ENCODE assay signal across 20 cellular contexts in genomic region chr6:125886914-125887313, GRCh38.
DNase-seq lines count a peak whose midpoint lies in the region; ATAC-seq lines count a peak whose summit lies in the region.
"Had no signal": no experiment of that assay in that cellular context is flagged by ENCODE, and none has a peak within 500 bp of the region (broad histone marks: within the 10 kb centered on the region; RNA-seq: fewer than 3 reads in every experiment).

No MANE protein-coding gene starts in this region.

- peak; percentile 23 for DNase-seq in DMS 273 treated with DMSO at 0.1 percent for 48 hours (lab: John Stamatoyannopoulos, UW)
- DNase-seq in NCI-H1694 treated with DMSO at 0.1 percent for 48 hours (lab: John Stamatoyannopoulos, UW) = peak; percentile 9
- peak; percentile 94 for DNase-seq in NCI-H82 treated with DMSO at 0.1 percent for 48 hours (lab: John Stamatoyannopoulos, UW; ENCODE audit: unreplicated experiment)
- peak; percentile 70 for DNase-seq in cerebellar cortex (ENCODE audit: low spot score)
- DNase-seq in left cardiac atrium = no peak
- DNase-seq in activated CD4-positive, alpha-beta T cell treated with anti-CD3 and anti-CD28 coated beads for 4 hours = no peak
- DNase-seq in GF-D8 (lab: John Stamatoyannopoulos, UW) = no peak
- DNase-seq: DMS153, HCEC 1CT, KBM-7, NCI-H1105, NCI-H187, NCI-H2107, NCI-H345, NCI-H748 treated with DMSO at 0.1 percent for 48 hours had no signal

- no peak for ATAC-seq in GM21515 (IDR thresholded peaks at IDR 0.05; ENCODE audit: unreplicated experiment)
- no peak for ATAC-seq in left cardiac atrium
- ATAC-seq: GM12878, GM23338, HepG2, Panc1 had no signal

- intact Hi-C loops in left cardiac atrium (cut with DNase I) = no loop called here

Comparison
In these comparisons a context has a peak if more than half of its experiments do, and no peak if none do; other contexts are left out.
1. DNase-seq: peak in DMS 273 treated with DMSO at 0.1 percent for 48 hours (single experiment), NCI-H1694 treated with DMSO at 0.1 percent for 48 hours (single experiment), NCI-H82 treated with DMSO at 0.1 percent for 48 hours (single experiment) and cerebellar cortex (single experiment); none in left cardiac atrium (single experiment), activated CD4-positive, alpha-beta T cell treated with anti-CD3 and anti-CD28 coated beads for 4 hours (0 of 2) and GF-D8 (single experiment).